In genomic region chr17:30340957-30341356, GRCh38 we compare ENCODE assay signal across 1 cellular context.
TF ChIP-seq lines count a peak whose summit lies in the region.

No MANE protein-coding gene starts in this region.

TF ChIP-seq in H1, 55 proteins besides CTCF, POLR2A, EP300 and RAD21:
- TF ChIP-seq SUZ12 (IDR thresholded peaks at IDR 0.05; ENCODE audit: low read length) (no peak), SIN3A (conservative IDR thresholded peaks at IDR 0.05 in 1 of 2, IDR thresholded peaks at IDR 0.05 in 1 of 2; ENCODE audit: low read depth in 1 of 2, low read length in 2 of 2) (no peak), SP2 (IDR thresholded peaks at IDR 0.05; ENCODE audit: low read length) (no peak), KDM1A (IDR thresholded peaks at IDR 0.05; ENCODE audit: borderline replicate concordance, low read length) (no peak), NANOG (IDR thresholded peaks at IDR 0.05; ENCODE audit: insufficient read depth, low read depth, low read length, poor library complexity, severe bottlenecking) (no peak), JUN (IDR thresholded peaks at IDR 0.05; ENCODE audit: low read depth, low read length) (no peak), SIRT6 (IDR thresholded peaks at IDR 0.05; ENCODE audit: low read length) (no peak), NRF1 (IDR thresholded peaks at IDR 0.05; ENCODE audit: low read depth, low read length) (no peak)
